Comparison of ENCODE assay signal across 34 cellular contexts in the genomic region with DNA sequence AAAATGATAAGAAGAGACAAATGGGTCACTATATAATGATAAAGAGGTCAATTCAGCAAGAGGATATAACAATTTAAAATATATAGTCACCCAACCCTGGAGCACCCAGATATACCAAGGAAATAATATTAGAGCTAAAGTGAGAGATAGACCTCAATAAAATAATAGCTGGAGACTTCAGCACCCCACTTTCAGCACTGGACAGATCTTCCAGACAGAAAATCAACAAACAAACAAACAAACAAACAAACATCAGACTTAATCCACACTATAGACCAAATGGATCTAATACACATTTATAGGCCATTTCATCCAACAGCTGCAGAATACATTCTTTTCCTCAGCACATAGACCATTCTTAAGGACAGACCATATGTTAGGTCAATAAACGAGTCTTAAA.
"Had no signal": no experiment of that assay in that cellular context is flagged by ENCODE, and none has a peak within 500 bp of the region (broad histone marks: within the 10 kb centered on the region; RNA-seq: fewer than 3 reads in every experiment).

No MANE protein-coding gene starts in this region.

- H3K27me3 Mint-ChIP-seq: activated B cell treated with CpG ODN at 0.5 μM for 24 hours; activated CD4-positive, alpha-beta memory T cell treated with anti-CD3 and anti-CD28 coated beads for 36 hours; activated CD4-positive, alpha-beta T cell treated with anti-CD3 and anti-CD28 coated beads, Interleukin-2, amount 10 ng/mL, durations not matched to agents 24 days and 14 days; activated CD8-positive, alpha-beta T cell treated with anti-CD3 and anti-CD28 coated beads for 36 hours; activated naive CD8-positive, alpha-beta T cell treated with anti-CD3 and anti-CD28 coated beads for 36 hours; activated T-cell treated with anti-CD3 and anti-CD28 coated beads, Interleukin-2, amount 50 U/mL, for 24 hours; activated T-helper 17 cell treated with anti-CD3 and anti-CD28 coated beads, Interleukin-2, amount 50 U/mL, for 72 hours; T-cell had no signal

- H3K4me1 ChIP-seq: adrenal gland, body of pancreas, breast epithelium had no signal

- H3K36me3 ChIP-seq: adrenal gland, brain microvascular endothelial cell had no signal

- H3K4me3 ChIP-seq: adrenal gland, body of pancreas, breast epithelium had no signal

- DNase-seq: activated B cell treated with CpG ODN at 0.5 μM for 24 hours; activated CD4-positive, alpha-beta memory T cell treated with anti-CD3 and anti-CD28 coated beads for 36 hours; activated CD4-positive, alpha-beta T cell treated with anti-CD3 and anti-CD28 coated beads for 4 hours; activated CD4-positive, alpha-beta T cell treated with anti-CD3 and anti-CD28 coated beads, Interleukin-2, amount 10 ng/mL, durations not matched to agents 24 days and 14 days; activated CD4-positive, alpha-beta T cell treated with anti-CD3 and anti-CD28 coated beads, Interleukin-2, amount 50 U/mL, for 1 hour; activated CD4-positive, alpha-beta T cell treated with anti-CD3 and anti-CD28 coated beads, Interleukin-2, amount 50 U/mL, for 4 hours; activated CD4-positive, CD25-positive, alpha-beta regulatory T cell treated with anti-CD3 and anti-CD28 coated beads, Interleukin-2, amount 50 U/mL, for 72 hours; activated CD8-positive, alpha-beta memory T cell treated with anti-CD3 and anti-CD28 coated beads, Interleukin-2, amount 50 U/mL, for 4 hours; activated CD8-positive, alpha-beta T cell treated with anti-CD3 and anti-CD28 coated beads for 36 hours; activated effector memory CD4-positive, alpha-beta T cell treated with anti-CD3 and anti-CD28 coated beads, Interleukin-2, amount 50 U/mL, for 16 hours; activated gamma-delta T cell treated with Interleukin-2 at 50 U/mL for 16 hours; activated naive CD4-positive, alpha-beta T cell; activated naive CD4-positive, alpha-beta T cell treated with anti-CD3 and anti-CD28 coated beads for 36 hours; activated naive CD4-positive, alpha-beta T cell treated with anti-CD3 and anti-CD28 coated beads, Interleukin-2, amount 50 U/mL, for 16 hours; activated naive CD8-positive, alpha-beta T cell treated with anti-CD3 and anti-CD28 coated beads for 36 hours; activated T-cell treated with anti-CD3 and anti-CD28 coated beads, Interleukin-2, amount 50 U/mL, for 24 hours; activated T-cell treated with anti-CD3 and anti-CD28 coated beads, Interleukin-2, amount 50 U/mL, for 48 hours; adrenal gland; amniotic stem cell; aorta; body of pancreas; brain microvascular endothelial cell; central memory CD4-positive, alpha-beta T cell; cerebellar nuclear complex; T-cell; T-helper 2 cell; T-helper 9 cell had no signal

- H3K27me3 ChIP-seq: adrenal gland, body of pancreas, brain microvascular endothelial cell, breast epithelium had no signal

- ATAC-seq: activated CD8-positive, alpha-beta T cell treated with anti-CD3 and anti-CD28 coated beads for 36 hours; activated naive CD4-positive, alpha-beta T cell treated with anti-CD3 and anti-CD28 coated beads, Interleukin-2, amount 50 U/mL, for 72 hours; activated T-helper 17 cell treated with anti-CD3 and anti-CD28 coated beads, Interleukin-2, amount 50 U/mL, for 72 hours; body of pancreas; T-cell had no signal

- H3K27ac Mint-ChIP-seq: activated B cell treated with CpG ODN at 0.5 μM for 24 hours; activated CD4-positive, alpha-beta memory T cell treated with anti-CD3 and anti-CD28 coated beads for 36 hours; activated CD4-positive, alpha-beta T cell treated with anti-CD3 and anti-CD28 coated beads, Interleukin-2, amount 10 ng/mL, durations not matched to agents 24 days and 14 days; activated CD8-positive, alpha-beta T cell treated with anti-CD3 and anti-CD28 coated beads for 36 hours; activated naive CD4-positive, alpha-beta T cell treated with anti-CD3 and anti-CD28 coated beads for 36 hours; activated naive CD4-positive, alpha-beta T cell treated with anti-CD3 and anti-CD28 coated beads, Interleukin-2, amount 50 U/mL, for 72 hours; activated naive CD8-positive, alpha-beta T cell treated with anti-CD3 and anti-CD28 coated beads for 36 hours; activated T-cell treated with anti-CD3 and anti-CD28 coated beads, Interleukin-2, amount 50 U/mL, for 24 hours; activated T-helper 1 cell treated with anti-CD3 and anti-CD28 coated beads, Interleukin-12 subunit alpha, Interleukin-12 subunit beta, Interleukin-2, Interleukin-4 antibody, amounts not matched to agents 30 ng/mL and 10 ng/mL and 1 ng/mL, durations not matched to agents 14 hours and 24 hours and 36 hours; activated T-helper 17 cell treated with anti-CD3 and anti-CD28 coated beads, Interleukin-2, amount 50 U/mL, for 72 hours; T-cell; T-helper 1 cell treated with Interleukin-12 subunit alpha and Interleukin-12 subunit beta and Interleukin-4 antibody, amounts not matched to agents 30 μg/mL and 1 μg/mL, for 36 hours; T-helper 2 cell treated with Interferon-gamma antibody and Interleukin-4, amounts not matched to agents 5 μg/mL and 100 μg/mL, for 36 hours had no signal

- H3K4me3 Mint-ChIP-seq: activated B cell treated with CpG ODN at 0.5 μM for 24 hours; activated CD4-positive, alpha-beta memory T cell treated with anti-CD3 and anti-CD28 coated beads for 36 hours; activated CD4-positive, alpha-beta T cell treated with anti-CD3 and anti-CD28 coated beads, Interleukin-2, amount 10 ng/mL, durations not matched to agents 24 days and 14 days; activated CD8-positive, alpha-beta T cell treated with anti-CD3 and anti-CD28 coated beads for 36 hours; activated naive CD4-positive, alpha-beta T cell treated with anti-CD3 and anti-CD28 coated beads for 36 hours; activated naive CD8-positive, alpha-beta T cell treated with anti-CD3 and anti-CD28 coated beads for 36 hours; activated T-cell treated with anti-CD3 and anti-CD28 coated beads, Interleukin-2, amount 50 U/mL, for 24 hours; activated T-helper 1 cell treated with anti-CD3 and anti-CD28 coated beads, Interleukin-12 subunit alpha, Interleukin-12 subunit beta, Interleukin-2, Interleukin-4 antibody, amounts not matched to agents 30 ng/mL and 10 ng/mL and 1 ng/mL, durations not matched to agents 14 hours and 24 hours and 36 hours; activated T-helper 17 cell treated with anti-CD3 and anti-CD28 coated beads, Interleukin-2, amount 50 U/mL, for 72 hours; T-cell; T-helper 1 cell treated with Interleukin-12 subunit alpha and Interleukin-12 subunit beta and Interleukin-4 antibody, amounts not matched to agents 30 μg/mL and 1 μg/mL, for 36 hours; T-helper 2 cell treated with Interferon-gamma antibody and Interleukin-4, amounts not matched to agents 5 μg/mL and 100 μg/mL, for 36 hours had no signal

- H3K27ac ChIP-seq: adrenal gland, body of pancreas, brain microvascular endothelial cell, breast epithelium, VCaP had no signal
